Comparison of ENCODE assay signal across 9 cellular contexts in the genomic region with DNA sequence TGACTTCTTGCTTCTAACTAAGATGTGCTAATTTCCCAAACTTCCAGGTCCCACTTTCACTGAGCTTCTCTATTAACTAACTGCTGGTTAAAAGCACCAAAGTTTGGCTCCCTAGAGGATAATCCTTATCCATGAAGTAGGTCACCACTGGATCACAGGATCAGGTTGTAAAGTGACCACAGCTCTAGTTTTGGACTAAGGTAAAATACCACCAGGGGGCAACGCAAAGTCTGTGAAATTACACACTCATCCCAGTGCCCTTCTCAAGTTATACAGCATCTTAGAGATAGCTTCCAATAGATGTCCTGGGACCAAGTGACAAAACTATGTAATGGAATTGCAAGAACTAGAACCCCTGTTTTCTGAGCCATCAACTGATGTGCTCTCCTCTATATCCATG.
A peak's percentile ranks its signal among the peaks of the same experiment; 100 is the strongest.
DNase-seq lines count a peak whose midpoint lies in the region; ATAC-seq and TF ChIP-seq lines count a peak whose summit lies in the region.
"Had no signal": no experiment of that assay in that cellular context is flagged by ENCODE, and none has a peak within 500 bp of the region (broad histone marks: within the 10 kb centered on the region; RNA-seq: fewer than 3 reads in every experiment).

No MANE protein-coding gene starts in this region.

- H3K36me3 Mint-ChIP-seq in GM23338 (ENCODE audit: low read depth), result peaks cover 15% of the 10 kb centered on the region

- peaks cover 8% of the 10 kb centered on the region; the same call in 1 of the 2 replicates for H3K4me1 ChIP-seq in GM23338 (ENCODE audit: insufficient read depth)

- H3K4me2 ChIP-seq in GM23338, result no peak overlapping the region

- intact Hi-C loops in posterior vena cava (cut with DNase I), result no loop called here

- peak; percentile 53 for TF ChIP-seq CTCF in C4-2B (conservative IDR thresholded peaks at IDR 0.05)
- TF ChIP-seq CTCF in GM23338 (conservative IDR thresholded peaks at IDR 0.05; ENCODE audit: low read depth in 2 of 2), result peak; percentile 61 to 71
- no peak for TF ChIP-seq CTCF in WERI-Rb-1 (IDR thresholded peaks at IDR 0.05; ENCODE audit: low read depth, low read length)
- peak; percentile 40 for TF ChIP-seq CTCF in kidney epithelial cell (IDR thresholded peaks at IDR 0.05; ENCODE audit: insufficient read depth, low read length, poor library complexity, severe bottlenecking)

- peaks cover 12% of the 10 kb centered on the region for H3K4me1 Mint-ChIP-seq in GM23338

- no peak overlapping the region for H3K4me3 Mint-ChIP-seq in GM23338
- H3K4me3 Mint-ChIP-seq: central memory CD8-positive, alpha-beta T cell had no signal

- ATAC-seq in GM23338 (peak; percentile 67), GM18505 (IDR thresholded peaks at IDR 0.05; ENCODE audit: unreplicated experiment) (no peak)

- no peaks in the 10 kb centered on the region for H3K9me3 ChIP-seq in WERI-Rb-1 (ENCODE audit: severe bottlenecking)

- H4K20me1 ChIP-seq in GM23338 (replicated peaks; ENCODE audit: insufficient read depth), result no peaks in the 10 kb centered on the region

- H3K79me2 ChIP-seq in GM23338 (replicated peaks; ENCODE audit: insufficient read depth), result no peaks in the 10 kb centered on the region

- H3K9me3 Mint-ChIP-seq in GM23338, result no peaks in the 10 kb centered on the region
- H3K9me3 Mint-ChIP-seq: central memory CD8-positive, alpha-beta T cell had no signal

- TF ChIP-seq POLR2A in GM18505 (IDR thresholded peaks at IDR 0.05; ENCODE audit: borderline replicate concordance, extremely low read depth, insufficient read depth, insufficient read length), result no peak

- H3K36me3 ChIP-seq in GM23338 (ENCODE audit: insufficient read depth) (no peaks in the 10 kb centered on the region), WERI-Rb-1 (no peaks in the 10 kb centered on the region), kidney epithelial cell (ENCODE audit: control insufficient read depth, insufficient read depth, low read length) (no peaks in the 10 kb centered on the region)

- H3K27ac Mint-ChIP-seq in GM23338, result no peak overlapping the region

- DNase-seq in GM23338 (ENCODE audit: low spot score) (peak; percentile 78), WERI-Rb-1 (peak; percentile 7), kidney epithelial cell (ENCODE audit: low read depth) (no peak), posterior vena cava (ENCODE audit: low spot score) (no peak), cerebellar nuclear complex (lab: John Stamatoyannopoulos, UW) (no peak), cerebellum (ENCODE audit: low spot score) (no peak)

- H3K27me3 ChIP-seq in GM23338 (ENCODE audit: insufficient read depth), result no peaks in the 10 kb centered on the region
- no peaks in the 10 kb centered on the region for H3K27me3 ChIP-seq in WERI-Rb-1 (ENCODE audit: insufficient read depth, low read depth, severe bottlenecking)
- H3K27me3 ChIP-seq in kidney epithelial cell (ENCODE audit: control insufficient read depth, insufficient read depth, low read length), result no peaks in the 10 kb centered on the region

- no peaks in the 10 kb centered on the region for H3F3A ChIP-seq in GM23338 (replicated peaks; ENCODE audit: low read depth)

- H2AFZ ChIP-seq in GM23338, result no peak overlapping the region

- no peaks in the 10 kb centered on the region for H3K9me2 ChIP-seq in GM23338 (ENCODE audit: insufficient read depth)

- H3K4me3 ChIP-seq in GM23338, result no peak overlapping the region
- H3K4me3 ChIP-seq in WERI-Rb-1 (ENCODE audit: low read depth, low read length), result no peak overlapping the region
- H3K4me3 ChIP-seq in kidney epithelial cell (ENCODE audit: low read depth, low read length), result no peak overlapping the region

- H3K27me3 Mint-ChIP-seq in GM23338 (ENCODE audit: insufficient read depth, low read depth, poor library complexity), result no peaks in the 10 kb centered on the region
- H3K27me3 Mint-ChIP-seq: central memory CD8-positive, alpha-beta T cell had no signal

- H3K27ac ChIP-seq in C4-2B, result no peak overlapping the region
- no peak overlapping the region for H3K27ac ChIP-seq in GM23338 (ENCODE audit: low read depth)
- H3K27ac ChIP-seq in WERI-Rb-1, result no peak overlapping the region

TF ChIP-seq in GM23338, 12 proteins besides CTCF, POLR2A, EP300 and RAD21 (continues in another document):
- TF ChIP-seq ZNF331 (CRISPR knock-in tag; IDR thresholded peaks at IDR 0.05; ENCODE audit: low read depth) (no peak), EZH2phosphoT487 (IDR thresholded peaks at IDR 0.05; ENCODE audit: unreplicated experiment) (no peak), JUNB (IDR thresholded peaks at IDR 0.05; ENCODE audit: unreplicated experiment) (no peak), STAT1 (IDR thresholded peaks at IDR 0.05; ENCODE audit: unreplicated experiment) (no peak), ZNF114 (CRISPR knock-in tag; IDR thresholded peaks at IDR 0.05) (no peak), CREB1 (CRISPR knock-in tag; IDR thresholded peaks at IDR 0.05; ENCODE audit: low read depth) (no peak), NANOG (IDR thresholded peaks at IDR 0.05; ENCODE audit: borderline replicate concordance) (no peak)
- TF ChIP-seq, protein P1, sequence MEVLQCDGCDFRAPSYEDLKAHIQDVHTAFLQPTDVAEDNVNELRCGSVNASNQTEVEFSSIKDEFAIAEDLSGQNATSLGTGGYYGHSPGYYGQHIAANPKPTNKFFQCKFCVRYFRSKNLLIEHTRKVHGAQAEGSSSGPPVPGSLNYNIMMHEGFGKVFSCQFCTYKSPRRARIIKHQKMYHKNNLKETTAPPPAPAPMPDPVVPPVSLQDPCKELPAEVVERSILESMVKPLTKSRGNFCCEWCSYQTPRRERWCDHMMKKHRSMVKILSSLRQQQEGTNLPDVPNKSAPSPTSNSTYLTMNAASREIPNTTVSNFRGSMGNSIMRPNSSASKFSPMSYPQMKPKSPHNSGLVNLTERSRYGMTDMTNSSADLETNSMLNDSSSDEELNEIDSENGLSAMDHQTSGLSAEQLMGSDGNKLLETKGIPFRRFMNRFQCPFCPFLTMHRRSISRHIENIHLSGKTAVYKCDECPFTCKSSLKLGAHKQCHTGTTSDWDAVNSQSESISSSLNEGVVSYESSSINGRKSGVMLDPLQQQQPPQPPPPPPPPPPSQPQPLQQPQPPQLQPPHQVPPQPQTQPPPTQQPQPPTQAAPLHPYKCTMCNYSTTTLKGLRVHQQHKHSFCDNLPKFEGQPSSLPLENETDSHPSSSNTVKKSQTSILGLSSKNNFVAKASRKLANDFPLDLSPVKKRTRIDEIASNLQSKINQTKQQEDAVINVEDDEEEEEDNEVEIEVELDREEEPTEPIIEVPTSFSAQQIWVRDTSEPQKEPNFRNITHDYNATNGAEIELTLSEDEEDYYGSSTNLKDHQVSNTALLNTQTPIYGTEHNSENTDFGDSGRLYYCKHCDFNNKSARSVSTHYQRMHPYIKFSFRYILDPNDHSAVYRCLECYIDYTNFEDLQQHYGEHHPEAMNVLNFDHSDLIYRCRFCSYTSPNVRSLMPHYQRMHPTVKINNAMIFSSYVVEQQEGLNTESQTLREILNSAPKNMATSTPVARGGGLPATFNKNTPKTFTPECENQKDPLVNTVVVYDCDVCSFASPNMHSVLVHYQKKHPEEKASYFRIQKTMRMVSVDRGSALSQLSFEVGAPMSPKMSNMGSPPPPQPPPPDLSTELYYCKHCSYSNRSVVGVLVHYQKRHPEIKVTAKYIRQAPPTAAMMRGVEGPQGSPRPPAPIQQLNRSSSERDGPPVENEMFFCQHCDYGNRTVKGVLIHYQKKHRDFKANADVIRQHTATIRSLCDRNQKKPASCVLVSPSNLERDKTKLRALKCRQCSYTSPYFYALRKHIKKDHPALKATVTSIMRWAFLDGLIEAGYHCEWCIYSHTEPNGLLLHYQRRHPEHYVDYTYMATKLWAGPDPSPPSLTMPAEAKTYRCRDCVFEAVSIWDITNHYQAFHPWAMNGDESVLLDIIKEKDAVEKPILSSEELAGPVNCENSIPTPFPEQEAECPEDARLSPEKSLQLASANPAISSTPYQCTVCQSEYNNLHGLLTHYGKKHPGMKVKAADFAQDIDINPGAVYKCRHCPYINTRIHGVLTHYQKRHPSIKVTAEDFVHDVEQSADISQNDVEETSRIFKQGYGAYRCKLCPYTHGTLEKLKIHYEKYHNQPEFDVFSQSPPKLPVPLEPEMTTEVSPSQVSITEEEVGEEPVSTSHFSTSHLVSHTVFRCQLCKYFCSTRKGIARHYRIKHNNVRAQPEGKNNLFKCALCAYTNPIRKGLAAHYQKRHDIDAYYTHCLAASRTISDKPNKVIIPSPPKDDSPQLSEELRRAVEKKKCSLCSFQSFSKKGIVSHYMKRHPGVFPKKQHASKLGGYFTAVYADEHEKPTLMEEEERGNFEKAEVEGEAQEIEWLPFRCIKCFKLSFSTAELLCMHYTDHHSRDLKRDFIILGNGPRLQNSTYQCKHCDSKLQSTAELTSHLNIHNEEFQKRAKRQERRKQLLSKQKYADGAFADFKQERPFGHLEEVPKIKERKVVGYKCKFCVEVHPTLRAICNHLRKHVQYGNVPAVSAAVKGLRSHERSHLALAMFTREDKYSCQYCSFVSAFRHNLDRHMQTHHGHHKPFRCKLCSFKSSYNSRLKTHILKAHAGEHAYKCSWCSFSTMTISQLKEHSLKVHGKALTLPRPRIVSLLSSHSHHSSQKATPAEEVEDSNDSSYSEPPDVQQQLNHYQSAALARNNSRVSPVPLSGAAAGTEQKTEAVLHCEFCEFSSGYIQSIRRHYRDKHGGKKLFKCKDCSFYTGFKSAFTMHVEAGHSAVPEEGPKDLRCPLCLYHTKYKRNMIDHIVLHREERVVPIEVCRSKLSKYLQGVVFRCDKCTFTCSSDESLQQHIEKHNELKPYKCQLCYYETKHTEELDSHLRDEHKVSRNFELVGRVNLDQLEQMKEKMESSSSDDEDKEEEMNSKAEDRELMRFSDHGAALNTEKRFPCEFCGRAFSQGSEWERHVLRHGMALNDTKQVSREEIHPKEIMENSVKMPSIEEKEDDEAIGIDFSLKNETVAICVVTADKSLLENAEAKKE (CRISPR knock-in tag; IDR thresholded peaks at IDR 0.05), result no peak
- TF ChIP-seq, protein P2, sequence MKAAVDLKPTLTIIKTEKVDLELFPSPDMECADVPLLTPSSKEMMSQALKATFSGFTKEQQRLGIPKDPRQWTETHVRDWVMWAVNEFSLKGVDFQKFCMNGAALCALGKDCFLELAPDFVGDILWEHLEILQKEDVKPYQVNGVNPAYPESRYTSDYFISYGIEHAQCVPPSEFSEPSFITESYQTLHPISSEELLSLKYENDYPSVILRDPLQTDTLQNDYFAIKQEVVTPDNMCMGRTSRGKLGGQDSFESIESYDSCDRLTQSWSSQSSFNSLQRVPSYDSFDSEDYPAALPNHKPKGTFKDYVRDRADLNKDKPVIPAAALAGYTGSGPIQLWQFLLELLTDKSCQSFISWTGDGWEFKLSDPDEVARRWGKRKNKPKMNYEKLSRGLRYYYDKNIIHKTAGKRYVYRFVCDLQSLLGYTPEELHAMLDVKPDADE (IDR thresholded peaks at IDR 0.05), result no peak

Comparison
In these comparisons a context has a peak if more than half of its experiments do, and no peak if none do; other contexts are left out.
1. DNase-seq: peak in GM23338 (single experiment) and WERI-Rb-1 (single experiment); none in kidney epithelial cell (single experiment), posterior vena cava (single experiment), cerebellar nuclear complex (0 of 2) and cerebellum (single experiment).